8 cellular contexts compared by ENCODE assay signal in the genomic region with DNA sequence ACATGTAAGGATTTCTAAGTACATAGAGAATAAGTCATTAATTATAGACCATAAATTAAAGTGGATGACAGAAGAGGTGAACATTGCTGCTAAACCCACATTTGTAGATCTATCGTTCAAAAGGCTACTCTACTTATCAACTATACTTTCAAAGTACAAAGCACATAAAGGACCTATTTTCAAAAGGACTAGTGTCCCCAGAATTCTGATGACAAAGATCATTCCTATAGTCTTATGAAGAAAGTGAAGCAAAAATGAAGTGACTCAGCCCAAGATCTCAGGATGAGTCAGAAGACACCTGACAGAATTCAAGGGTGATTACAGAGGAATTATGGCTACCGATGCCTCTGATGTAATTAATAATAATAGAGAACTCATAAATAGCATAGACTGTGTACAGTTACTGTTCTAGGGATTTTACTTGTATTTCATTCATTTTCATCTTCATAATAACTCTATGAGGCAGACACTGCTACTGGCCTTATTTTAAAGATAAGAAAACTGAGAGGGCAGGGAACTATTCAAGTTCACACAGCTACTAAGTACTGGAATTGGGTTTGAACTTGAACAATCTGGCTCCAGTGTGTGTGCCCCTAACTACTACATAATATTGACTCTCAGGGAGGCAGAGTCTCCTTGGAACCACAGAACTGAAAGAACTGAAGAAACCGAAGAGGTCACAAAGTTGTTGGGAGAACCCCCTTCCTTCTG. TPM values are rescaled to one million over a fixed set of nuclear protein-coding genes. Genes with fewer than 3 reads are reported as not detected.
A peak's percentile ranks its signal among the peaks of the same experiment; 100 is the strongest.
DNase-seq lines count a peak whose midpoint lies in the region; ATAC-seq lines count a peak whose summit lies in the region.

No MANE protein-coding gene starts in this region.

- intact Hi-C loops in posterior vena cava (cut with DNase I): no loop called here

- ATAC-seq in GM18520 (IDR thresholded peaks at IDR 0.05; ENCODE audit: unreplicated experiment): peak; percentile 97

- peak; percentile 45 for DNase-seq in HCEC 1CT
- DNase-seq in LHCN-M2 (ENCODE audit: low read depth): peak; percentile 56
- peak; percentile 69 for DNase-seq in iris pigment epithelial cell (ENCODE audit: low read depth)
- DNase-seq in occipital lobe (lab: John Stamatoyannopoulos, UW): no peak
- no peak for DNase-seq in posterior vena cava (ENCODE audit: low spot score)
- no peak for DNase-seq in islet precursor cell
- DNase-seq in Kasumi-1 (lab: John Stamatoyannopoulos, UW): no peak

RNA-seq across cellular contexts. Expression of gene USP46, which starts 17.1 kb away (rescaled TPM):
- total RNA-seq in LHCN-M2 (2014; rRNA removed) (18.3 and 19.2 TPM in 2 replicates), occipital lobe (86.7 TPM), posterior vena cava (10 to 100 TPM; 17.1 to 18.3 TPM)
- 7.3 TPM for polyA plus RNA-seq in LHCN-M2 (2012)

Comparison
In these comparisons a context has a peak if more than half of its experiments do, and no peak if none do; other contexts are left out.
1. DNase-seq: peak in HCEC 1CT (single experiment), LHCN-M2 (single experiment) and iris pigment epithelial cell (single experiment); none in occipital lobe (single experiment), posterior vena cava (single experiment), islet precursor cell (single experiment) and Kasumi-1 (0 of 2).